ENCODE assay signal across 1 cellular context in genomic region chr3:129035360-129036233, GRCh38.
TF ChIP-seq lines count a peak whose summit lies in the region.

No MANE protein-coding gene starts in this region.

TF ChIP-seq in HepG2, 621 proteins besides CTCF, POLR2A, EP300 and RAD21:
- TF ChIP-seq ZNF121 (CRISPR knock-in tag; IDR thresholded peaks at IDR 0.05): peak; percentile 67
- TF ChIP-seq IRF2 (CRISPR knock-in tag; IDR thresholded peaks at IDR 0.05): 0 out of 2 replicates have a peak, but pooled peaks have one; percentile 20
- 0 out of 2 replicates have a peak, but pooled peaks have one; percentile 23 for TF ChIP-seq ZNF777 (CRISPR knock-in tag; IDR thresholded peaks at IDR 0.05)
- peak; percentile 50; the same call in 1 of the 2 replicates for TF ChIP-seq ZNF7 (CRISPR knock-in tag; IDR thresholded peaks at IDR 0.05)
- 0 out of 2 replicates have a peak, but pooled peaks have one; percentile 15 for TF ChIP-seq ZFY (CRISPR knock-in tag; IDR thresholded peaks at IDR 0.05)
- peak; percentile 94 for TF ChIP-seq ZMYM3 (CRISPR knock-in tag; IDR thresholded peaks at IDR 0.05)
- TF ChIP-seq KDM1A (CRISPR knock-in tag; IDR thresholded peaks at IDR 0.05): 0 out of 2 replicates have a peak, but pooled peaks have one; percentile 51
- peak; percentile 91 for TF ChIP-seq ZNF629 (CRISPR knock-in tag; conservative IDR thresholded peaks at IDR 0.05)
- no peak for TF ChIP-seq ZNF720 (CRISPR knock-in tag; IDR thresholded peaks at IDR 0.05)
- TF ChIP-seq ZNF292 (CRISPR knock-in tag; IDR thresholded peaks at IDR 0.05; ENCODE audit: borderline replicate concordance, low read depth): peak; percentile 53; the same call in 1 of the 2 replicates
- no peak for TF ChIP-seq SUZ12 (IDR thresholded peaks at IDR 0.05; ENCODE audit: low read depth, low read length)
- TF ChIP-seq CHD4 (IDR thresholded peaks at IDR 0.05; ENCODE audit: borderline replicate concordance, low read length): peak; percentile 77; the same call in 1 of the 2 replicates
- no peak for TF ChIP-seq ZSCAN12 (CRISPR knock-in tag; IDR thresholded peaks at IDR 0.05)
- TF ChIP-seq MAF1 (CRISPR knock-in tag; IDR thresholded peaks at IDR 0.05; ENCODE audit: borderline replicate concordance): no peak
- 0 out of 2 replicates have a peak, but pooled peaks have one; percentile 2 for TF ChIP-seq MAFF (IDR thresholded peaks at IDR 0.05; ENCODE audit: low read depth, low read length)
- peak; percentile 36; the same call in 1 of the 2 replicates for TF ChIP-seq HDAC1 (CRISPR knock-in tag; IDR thresholded peaks at IDR 0.05)
- TF ChIP-seq ZNF768 (CRISPR knock-in tag; IDR thresholded peaks at IDR 0.05): peak; percentile 77
- 0 out of 2 replicates have a peak, but pooled peaks have one; percentile 23 for TF ChIP-seq PAXIP1 (CRISPR knock-in tag; conservative IDR thresholded peaks at IDR 0.05)
- peak; percentile 61; the same call in 1 of the 2 replicates for TF ChIP-seq RCOR2 (CRISPR knock-in tag; IDR thresholded peaks at IDR 0.05)
- TF ChIP-seq HOXA7 (CRISPR knock-in tag; IDR thresholded peaks at IDR 0.05): no peak
- no peak for TF ChIP-seq FIP1L1 (IDR thresholded peaks at IDR 0.05; ENCODE audit: borderline replicate concordance, insufficient read depth, low read depth, low read length)
- peak; percentile 22; the same call in 1 of the 2 replicates for TF ChIP-seq ZNF687 (CRISPR knock-in tag; IDR thresholded peaks at IDR 0.05)
- TF ChIP-seq TEAD3 (CRISPR knock-in tag; optimal IDR thresholded peaks at IDR 0.05; ENCODE audit: borderline replicate concordance): peak; percentile 46
- peak; percentile 56 for TF ChIP-seq ZFX (CRISPR knock-in tag; IDR thresholded peaks at IDR 0.05; ENCODE audit: low read depth)
- no peak for TF ChIP-seq ATF7-NPFF (CRISPR knock-in tag; IDR thresholded peaks at IDR 0.05; ENCODE audit: low read depth)
- TF ChIP-seq ZNF598 (CRISPR knock-in tag; IDR thresholded peaks at IDR 0.05; ENCODE audit: borderline replicate concordance): 0 out of 2 replicates have a peak, but pooled peaks have one; percentile 33
